8 cellular contexts compared by ENCODE assay signal in genomic region chr17:8935194-8935593, GRCh38.
DNase-seq lines count a peak whose midpoint lies in the region; TF ChIP-seq lines count a peak whose summit lies in the region.

No MANE protein-coding gene starts in this region.

- H3K9me2 ChIP-seq in Loucy (replicated peaks; ENCODE audit: low read depth, low read length) = no peaks in the 10 kb centered on the region

- peaks cover 12% of the 10 kb centered on the region for H3K9me3 Mint-ChIP-seq in activated T-cell treated with anti-CD3 and anti-CD28 coated beads, Interleukin-2, amount 50 U/mL, for 24 hours

- peaks cover 7% of the 10 kb centered on the region; the same call in 1 of the 2 replicates for H3K9me3 ChIP-seq in Loucy (ENCODE audit: insufficient read depth, low read depth, low read length)

- peaks cover 77% of the 10 kb centered on the region for H3K4me1 Mint-ChIP-seq in activated T-cell treated with anti-CD3 and anti-CD28 coated beads, Interleukin-2, amount 50 U/mL, for 24 hours (ENCODE audit: low read depth)

- no peaks in the 10 kb centered on the region for H3K27me3 ChIP-seq in Loucy (ENCODE audit: insufficient read depth, low read length, poor library complexity, severe bottlenecking)

- DNase-seq in GM12865 (ENCODE audit: low read depth) (peak; percentile 85), COLO829 (ENCODE audit: low spot score) (no peak), cortex of kidney (lab: John Stamatoyannopoulos, UW) (no peak), ACHN (no peak), NCI-H345 treated with DMSO at 0.1 percent for 48 hours (lab: John Stamatoyannopoulos, UW; ENCODE audit: unreplicated experiment) (no peak)
- peak; percentile 74 for DNase-seq in activated T-cell treated with anti-CD3 and anti-CD28 coated beads, Interleukin-2, amount 50 U/mL, for 24 hours
- peak; percentile 44 for DNase-seq in stimulated activated CD4-positive, alpha-beta T cell treated with anti-CD3 and anti-CD28 coated beads, Interleukin-12 subunit alpha, Interleukin-12 subunit beta, amount 100 ng/mL, for 4 hours

- H3K4me1 ChIP-seq in Loucy (ENCODE audit: insufficient read depth, low read length, poor library complexity, severe bottlenecking) = peaks cover 21% of the 10 kb centered on the region

- H3K4me3 ChIP-seq in GM12865 (ENCODE audit: low read depth, low read length) (no peak overlapping the region; the same call in 1 of the 2 replicates), Loucy (ENCODE audit: low read length, poor library complexity, severe bottlenecking) (peak overlapping the region; percentile 19)

- H3K4me3 Mint-ChIP-seq in activated T-cell treated with anti-CD3 and anti-CD28 coated beads, Interleukin-2, amount 50 U/mL, for 24 hours = peak overlapping the region; percentile 46

- H3F3A ChIP-seq in Loucy (ENCODE audit: low read depth) = no peaks in the 10 kb centered on the region

- no peaks in the 10 kb centered on the region for H4K20me1 ChIP-seq in Loucy (ENCODE audit: insufficient read depth, low read length, poor library complexity, severe bottlenecking)

- H2AFZ ChIP-seq in Loucy (ENCODE audit: low read length) = no peak overlapping the region

- 0 out of 2 replicates have a peak, but pooled peaks cover 5% of the 10 kb centered on the region for H3K36me3 ChIP-seq in Loucy (ENCODE audit: insufficient read depth, low read length)

- H3K4me2 ChIP-seq in Loucy (ENCODE audit: low read depth, low read length, poor library complexity, severe bottlenecking) = peak overlapping the region; percentile 48

- TF ChIP-seq CTCF in GM12865 (IDR thresholded peaks at IDR 0.05; ENCODE audit: insufficient read depth, low read depth, low read length, missing control alignments) = no peak
- no peak for TF ChIP-seq CTCF in Loucy (conservative IDR thresholded peaks at IDR 0.05; ENCODE audit: low read length)

- no peaks in the 10 kb centered on the region for H3K27me3 Mint-ChIP-seq in activated T-cell treated with anti-CD3 and anti-CD28 coated beads, Interleukin-2, amount 50 U/mL, for 24 hours

- peak overlapping the region; percentile 95 for H3K27ac Mint-ChIP-seq in activated T-cell treated with anti-CD3 and anti-CD28 coated beads, Interleukin-2, amount 50 U/mL, for 24 hours

- H3K36me3 Mint-ChIP-seq in activated T-cell treated with anti-CD3 and anti-CD28 coated beads, Interleukin-2, amount 50 U/mL, for 24 hours (ENCODE audit: low read depth) = peaks cover 49% of the 10 kb centered on the region

- no peaks in the 10 kb centered on the region for H3K79me2 ChIP-seq in Loucy (ENCODE audit: insufficient read depth, low read length)

- in situ Hi-C loops in ACHN (cut with HindIII; ENCODE audit: low pct_ligation_motif_present, low pct_unique_long_range_greater_than_20kb, low sequenced_read_pairs) = no loop called here

- peak overlapping the region; percentile 1 for H3K9ac ChIP-seq in Loucy (ENCODE audit: low read depth, low read length, poor library complexity, severe bottlenecking)

Comparison
In these comparisons a context has a peak if more than half of its experiments do, and no peak if none do; other contexts are left out.
1. DNase-seq: peak in GM12865 (single experiment), activated T-cell treated with anti-CD3 and anti-CD28 coated beads, Interleukin-2, amount 50 U/mL, for 24 hours (single experiment) and stimulated activated CD4-positive, alpha-beta T cell treated with anti-CD3 and anti-CD28 coated beads, Interleukin-12 subunit alpha, Interleukin-12 subunit beta, amount 100 ng/mL, for 4 hours (single experiment); none in COLO829 (single experiment), cortex of kidney (single experiment), ACHN (single experiment) and NCI-H345 treated with DMSO at 0.1 percent for 48 hours (single experiment).